29 cellular contexts compared by ENCODE assay signal in the genomic region with DNA sequence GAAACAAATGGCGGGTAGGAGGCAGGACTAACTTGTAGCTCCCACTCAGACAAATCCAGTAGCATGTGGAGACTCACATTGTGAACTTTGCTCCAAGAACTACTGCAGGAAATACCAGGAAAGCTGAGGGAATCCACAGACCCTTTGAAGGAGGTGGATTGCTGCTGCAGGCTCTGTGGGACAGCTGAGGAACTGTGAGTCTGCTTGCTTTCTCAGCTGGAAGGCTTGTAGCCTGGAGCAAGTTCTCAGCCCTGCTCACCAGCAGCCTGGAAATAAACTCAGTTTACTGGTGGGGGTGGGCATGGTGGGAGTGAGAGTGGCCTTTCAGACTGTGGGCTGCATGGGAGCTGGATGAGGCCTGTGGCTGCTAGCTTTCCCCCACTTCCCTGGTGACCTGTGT. TPM values are rescaled to one million over a fixed set of nuclear protein-coding genes. Genes with fewer than 3 reads are reported as not detected.
DNase-seq lines count a peak whose midpoint lies in the region; ATAC-seq, FAIRE-seq and TF ChIP-seq lines count a peak whose summit lies in the region.
"Had no signal": no experiment of that assay in that cellular context is flagged by ENCODE, and none has a peak within 500 bp of the region (broad histone marks: within the 10 kb centered on the region; RNA-seq: fewer than 3 reads in every experiment).

No MANE protein-coding gene starts in this region.

- H2BK120ac ChIP-seq in trophoblast cell (ENCODE audit: insufficient read depth, low read length, poor library complexity) = peak overlapping the region; percentile 58

- H3K4ac ChIP-seq in trophoblast cell (ENCODE audit: low read depth, low read length) = no peak overlapping the region

- H3K14ac ChIP-seq in trophoblast cell (ENCODE audit: low read length) = no peak overlapping the region

- H4K8ac ChIP-seq in trophoblast cell (ENCODE audit: low read depth, low read length) = no peak overlapping the region

- H2AFZ ChIP-seq in trophoblast cell (ENCODE audit: insufficient read depth, low read length, poor library complexity) (no peak overlapping the region), HepG2 (ENCODE audit: low read length) (no peak overlapping the region)

- H3K27me3 ChIP-seq in BLaER1 (no peaks in the 10 kb centered on the region), trophoblast cell (ENCODE audit: insufficient read depth, low read length) (no peaks in the 10 kb centered on the region), HepG2 (ENCODE audit: control insufficient read depth in 1 of 2, insufficient read depth in 2 of 2, low read length in 2 of 2) (no peaks in the 10 kb centered on the region)
- H3K27me3 ChIP-seq: body of pancreas, transverse colon had no signal

- peaks cover 10% of the 10 kb centered on the region; the same call in 1 of the 2 replicates for H3K4me1 ChIP-seq in BLaER1
- H3K4me1 ChIP-seq in trophoblast cell (ENCODE audit: control insufficient read depth in 1 of 2, insufficient read depth in 2 of 2, low read length in 2 of 2) = peaks cover 4 to 6% of the 10 kb centered on the region in 2 experiments
- H3K4me1 ChIP-seq in HepG2 (ENCODE audit: insufficient read depth, low read length) = no peaks in the 10 kb centered on the region
- H3K4me1 ChIP-seq: body of pancreas, left ventricle myocardium inferior, right lobe of liver, transverse colon had no signal

- in situ Hi-C loops in HepG2 (cut with HindIII; ENCODE audit: extremely low pct_ligation_motif_present, low pct_unique_long_range_greater_than_20kb) = no loop called here

- H3K18ac ChIP-seq in trophoblast cell (ENCODE audit: low read length) = no peak overlapping the region

- peaks cover 69% of the 10 kb centered on the region for H3K9me3 ChIP-seq in BLaER1
- H3K9me3 ChIP-seq in trophoblast cell (ENCODE audit: insufficient read depth, low read depth, low read length) = no peaks in the 10 kb centered on the region
- H3K9me3 ChIP-seq in HepG2 (ENCODE audit: low read length) = no peaks in the 10 kb centered on the region
- H3K9me3 ChIP-seq: body of pancreas, right lobe of liver, transverse colon had no signal

- no peak for FAIRE-seq in HepG2 (lab: Jason Lieb, UNC)
- FAIRE-seq: D721Med, GM12892 had no signal

- H3K4me2 ChIP-seq in BLaER1 (peak overlapping the region; percentile 30; the same call in 1 of the 2 replicates), trophoblast cell (ENCODE audit: low read length) (no peak overlapping the region), HepG2 (ENCODE audit: low read depth, low read length) (no peak overlapping the region)

- TF ChIP-seq CTCF in fibroblast of pulmonary artery (IDR thresholded peaks at IDR 0.05; ENCODE audit: low read length, missing control alignments) = no peak
- TF ChIP-seq CTCF in HepG2 (CRISPR knock-in tag; IDR thresholded peaks at IDR 0.05) = no peak

- H4K20me1 ChIP-seq in BLaER1 (no peaks in the 10 kb centered on the region), HepG2 (ENCODE audit: insufficient read depth, low read length) (no peaks in the 10 kb centered on the region)

- H3K9ac ChIP-seq in BLaER1 = no peak overlapping the region
- H3K9ac ChIP-seq in trophoblast cell (ENCODE audit: low read length) = no peak overlapping the region
- no peak overlapping the region for H3K9ac ChIP-seq in HepG2 (ENCODE audit: insufficient read depth, low read depth, low read length)

- TF ChIP-seq POLR2A in HepG2 (IDR thresholded peaks at IDR 0.05; ENCODE audit: insufficient read depth in 1 of 2, low read depth in 2 of 2, low read length in 2 of 2) = no peak

- H3K4me3 ChIP-seq in BLaER1 (no peak overlapping the region), fibroblast of pulmonary artery (replicated peaks; ENCODE audit: low read depth, low read length) (no peak overlapping the region), trophoblast cell (ENCODE audit: low read depth, low read length) (no peak overlapping the region), HepG2 (replicated peaks in 1 of 3; ENCODE audit: insufficient read depth in 1 of 3, low read depth in 2 of 3, low read length in 3 of 3) (no peak overlapping the region)
- H3K4me3 ChIP-seq: body of pancreas, left ventricle myocardium inferior, right lobe of liver, transverse colon had no signal

- no peaks in the 10 kb centered on the region for H3K36me3 ChIP-seq in BLaER1
- no peaks in the 10 kb centered on the region for H3K36me3 ChIP-seq in trophoblast cell (ENCODE audit: control insufficient read depth in 1 of 2, insufficient read depth in 2 of 2, low read length in 2 of 2)
- no peaks in the 10 kb centered on the region for H3K36me3 ChIP-seq in HepG2 (replicated peaks in 1 of 2; ENCODE audit: control insufficient read depth in 1 of 2, insufficient read depth in 2 of 2, low read length in 2 of 2)
- H3K36me3 ChIP-seq: left ventricle myocardium inferior, right lobe of liver, transverse colon had no signal

- H2BK12ac ChIP-seq in trophoblast cell (ENCODE audit: low read length) = peak overlapping the region; percentile 4

- H3K23ac ChIP-seq in trophoblast cell (ENCODE audit: low read length) = no peak overlapping the region

- no peak overlapping the region for H2AK5ac ChIP-seq in trophoblast cell (ENCODE audit: low read length)

- CTCF ChIA-PET in HepG2 (lab: Yijun Ruan, JAX; ENCODE audit: low intra/inter-chr PET ratio, low total read pairs) = no interaction called here

- WGBS in trophoblast cell (ENCODE audit: extremely low coverage, insufficient coverage, insufficient read length) = no CpG with 5 or more reads among the region's 1 CpG
- 0% methylated on average over 1 of the region's 1 CpG for WGBS in HepG2 (ENCODE audit: low lambda C conversion rate)

- H3K27ac ChIP-seq in BLaER1 (no peak overlapping the region), trophoblast cell (ENCODE audit: low read depth, low read length) (peak overlapping the region; percentile 90), HepG2 (ENCODE audit: extremely low read length, insufficient read depth, low read length) (no peak overlapping the region)
- H3K27ac ChIP-seq: body of pancreas, left ventricle myocardium inferior, right lobe of liver, transverse colon had no signal

- peak overlapping the region; percentile 42 for H2BK5ac ChIP-seq in trophoblast cell (ENCODE audit: low read depth, low read length, poor library complexity)

- no peak overlapping the region for H4K12ac ChIP-seq in trophoblast cell (ENCODE audit: low read depth, low read length)

- TF ChIP-seq EP300 in HepG2 (IDR thresholded peaks at IDR 0.05; ENCODE audit: low read depth in 2 of 2, low read length in 2 of 2) (no peak), HepG2 (CRISPR knock-in tag; IDR thresholded peaks at IDR 0.05; ENCODE audit: borderline replicate concordance) (no peak)

- H3K79me2 ChIP-seq in trophoblast cell (ENCODE audit: control insufficient read depth, insufficient read depth, low read length, poor library complexity) (no peaks in the 10 kb centered on the region), HepG2 (ENCODE audit: insufficient read depth, low read length) (no peaks in the 10 kb centered on the region)

- POLR2A ChIA-PET in HepG2 (lab: Yijun Ruan, JAX) = no interaction called here

- DNase-seq in RPMI7951 (ENCODE audit: low read depth) (peak; percentile 73), fibroblast of pulmonary artery (ENCODE audit: low read depth) (peak; percentile 24), trophoblast cell (no peak), HepG2 (ENCODE audit: low spot score) (no peak), left cardiac atrium (no peak), Kasumi-1 (lab: John Stamatoyannopoulos, UW) (no peak)
- DNase-seq: 8988T; activated CD4-positive, alpha-beta memory T cell treated with anti-CD3 and anti-CD28 coated beads for 36 hours; activated CD4-positive, alpha-beta T cell treated with anti-CD3 and anti-CD28 coated beads for 1 hour; activated naive CD4-positive, alpha-beta T cell treated with Interleukin-2 at 50 U/mL for 16 hours; body of pancreas; effector CD4-positive, alpha-beta T cell; hypothalamus; left ventricle myocardium inferior; NCI-H1694 treated with DMSO at 0.1 percent for 48 hours; NCI-H446; NCI-H774; right lobe of liver; SHP77; transverse colon had no signal

- no peak for ATAC-seq in HepG2
- ATAC-seq in left cardiac atrium = no peak
- no peak for ATAC-seq in GM19035 (IDR thresholded peaks at IDR 0.05; ENCODE audit: unreplicated experiment)
- ATAC-seq: body of pancreas; Panc1; right lobe of liver; stimulated activated memory B cell treated with anti-CD40 and anti-IgM and Interleukin-4, amounts not matched to agents 10 μg/mL and 1 μg/mL and 100 μg/mL, for 72 hours had no signal

- no peak for TF ChIP-seq RAD21 in HepG2 (CRISPR knock-in tag; IDR thresholded peaks at IDR 0.05)

- peaks cover 6% of the 10 kb centered on the region for H3K79me1 ChIP-seq in trophoblast cell (ENCODE audit: low read length)

- BruUV-seq in HepG2 (replicated peaks; lab: Mats Ljungman, UMichigan) = no TSS peak

- peak overlapping the region; percentile 28 for H4K91ac ChIP-seq in trophoblast cell (ENCODE audit: low read depth, low read length)

- intact Hi-C loops in HepG2 (cut with micrococcal nuclease; ENCODE audit: unreplicated experiment) (no loop called here), left cardiac atrium (cut with DNase I) (no loop called here)

RNA-seq across cellular contexts. Expression of gene RTL3, which starts 16.0 kb away (rescaled TPM):
- total RNA-seq in RPMI7951 (2014; rRNA removed; shearing (Covaris generic)) = 1.4 and 1.5 TPM in 2 replicates
- not detected in 2 replicates for polyA plus RNA-seq in trophoblast cell (2013)
- not detected in 2 replicates for total RNA-seq in HepG2 (2016; rRNA removed; fragmentation: Illumina TruSeq; extraction: Trizol)
- total RNA-seq in HepG2 (2016; cell fraction: cytosol; rRNA removed; fragmentation: Illumina TruSeq; extraction: Trizol; ENCODE audit: low read depth) = not detected in 2 replicates
- not detected in 2 replicates for total RNA-seq in HepG2 (2016; cell fraction: insoluble cytoplasmic fraction; rRNA removed; fragmentation: Illumina TruSeq; extraction: Trizol)
- total RNA-seq in HepG2 (2016; cell fraction: membrane; rRNA removed; fragmentation: Illumina TruSeq; extraction: Trizol) = not detected in 2 replicates
- not detected in 2 replicates for total RNA-seq in HepG2 (2016; cell fraction: nucleus; rRNA removed; fragmentation: Illumina TruSeq; extraction: Trizol)
- polyA plus RNA-seq in HepG2 (2011; rRNA removed) = not detected in 2 replicates
- not detected in 2 replicates for polyA plus RNA-seq in HepG2 (2011; cell fraction: cytosol; rRNA removed)
- not detected in 2 replicates for polyA plus RNA-seq in HepG2 (2011; cell fraction: nucleus; rRNA removed)
- polyA plus RNA-seq in HepG2 (2012) = not detected in 2 replicates
- not detected in 2 replicates for polyA plus RNA-seq in HepG2 (2016; cell fraction: cytosol; fragmentation: Illumina TruSeq; extraction: Trizol; ENCODE audit: low read depth)
- polyA plus RNA-seq in HepG2 (2016; cell fraction: insoluble cytoplasmic fraction; fragmentation: Illumina TruSeq; extraction: Trizol; ENCODE audit: low read depth) = not detected in 2 replicates
- polyA plus RNA-seq in HepG2 (2016; cell fraction: membrane; fragmentation: Illumina TruSeq; extraction: Trizol; ENCODE audit: low read depth) = not detected in 2 replicates
- polyA plus RNA-seq in HepG2 (2016; cell fraction: nucleus; fragmentation: Illumina TruSeq; extraction: Trizol; ENCODE audit: insufficient read depth, low read depth) = not detected in 2 replicates
- polyA minus RNA-seq in HepG2 (2011; rRNA and poly(A)+ RNA removed; ENCODE audit: low replicate concordance) = not detected in 2 replicates
- polyA minus RNA-seq in HepG2 (2011; cell fraction: cytosol; rRNA and poly(A)+ RNA removed) = not detected in 2 replicates
- not detected in 2 replicates for polyA minus RNA-seq in HepG2 (2011; cell fraction: nucleus; rRNA and poly(A)+ RNA removed)
- total RNA-seq in left cardiac atrium = under 1 TPM in 1 of 2 donors, not detected in 1; 0.15 TPM
- total RNA-seq: activated CD4-positive, alpha-beta memory T cell treated with anti-CD3 and anti-CD28 coated beads for 36 hours; CD4-positive, alpha-beta memory T cell; mesenteric fat pad; right lobe of liver had no signal
- polyA plus RNA-seq: CD4-positive, alpha-beta memory T cell; IgD-negative memory B cell had no signal

Comparison
In these comparisons a context has a peak if more than half of its experiments do, and no peak if none do; other contexts are left out.
1. DNase-seq: peak in RPMI7951 (single experiment) and fibroblast of pulmonary artery (single experiment); none in trophoblast cell (0 of 2), HepG2 (single experiment), left cardiac atrium (single experiment) and Kasumi-1 (0 of 2).